8 cellular contexts compared by ENCODE assay signal in genomic region chrX:63754860-63755579, GRCh38. TPM values are rescaled to one million over a fixed set of nuclear protein-coding genes. Genes with fewer than 3 reads are reported as not detected.
A peak's percentile ranks its signal among the peaks of the same experiment; 100 is the strongest.
DNase-seq lines count a peak whose midpoint lies in the region; ATAC-seq and TF ChIP-seq lines count a peak whose summit lies in the region.

No MANE protein-coding gene starts in this region.

- peak overlapping the region; percentile 89 for H3K9ac ChIP-seq in mucosa of stomach (ENCODE audit: low read length)

- H3K27me3 ChIP-seq in esophagus (ENCODE audit: control insufficient read depth in 1 of 2, insufficient read depth in 2 of 2, low read length in 2 of 2) (no peaks in the 10 kb centered on the region), mucosa of stomach (ENCODE audit: control insufficient read depth, insufficient read depth, low read length) (no peaks in the 10 kb centered on the region)

- WGBS in esophagus, 2 donors = 1 to 26% methylated on average over 41 to 44 of the region's 44 CpGs

- peak; percentile 36 for DNase-seq in DMS153 treated with DMSO at 0.1 percent for 48 hours (lab: John Stamatoyannopoulos, UW; ENCODE audit: unreplicated experiment)
- peak; percentile 98 for DNase-seq in KBM-7
- DNase-seq in activated T-cell treated with anti-CD3 and anti-CD28 coated beads, Interleukin-2, amount 50 U/mL, for 48 hours = peak; percentile 81 to 88
- DNase-seq in stimulated activated CD8-positive, alpha-beta memory T cell treated with anti-CD3 and anti-CD28 coated beads, Interleukin-4, amount 100 ng/mL, for 48 hours = peak; percentile 84

- in situ Hi-C loops in KBM-7 (cut with MboI; ENCODE audit: low pct_unique_long_range_greater_than_20kb, low sequenced_read_pairs) = no loop called here

- H3K36me3 ChIP-seq in esophagus (ENCODE audit: control insufficient read depth in 2 of 2, insufficient read depth in 2 of 2, low read length in 1 of 2) (no peaks in the 10 kb centered on the region), mucosa of stomach (ENCODE audit: control insufficient read depth, insufficient read depth, low read length) (no peaks in the 10 kb centered on the region)

- H3K4me1 ChIP-seq in esophagus (ENCODE audit: control insufficient read depth in 2 of 2, insufficient read depth in 2 of 2, low read length in 1 of 2) = peaks cover 0 to 2% of the 10 kb centered on the region in 2 donors
- H3K4me1 ChIP-seq in mucosa of stomach (ENCODE audit: control insufficient read depth, insufficient read depth, low read length) = peaks cover 12% of the 10 kb centered on the region

- H3K4me3 ChIP-seq in esophagus (ENCODE audit: low read depth in 1 of 2, low read length in 2 of 2) (peak overlapping the region; percentile 57 to 68), mucosa of stomach (ENCODE audit: low read length) (peak overlapping the region; percentile 20)

- H3K9me3 ChIP-seq in esophagus (ENCODE audit: control insufficient read depth in 2 of 2, insufficient read depth in 1 of 2, low read depth in 1 of 2, low read length in 1 of 2) = no peaks in the 10 kb centered on the region
- H3K9me3 ChIP-seq in mucosa of stomach (ENCODE audit: control insufficient read depth, low read length) = no peaks in the 10 kb centered on the region

- H3K27ac ChIP-seq in esophagus (ENCODE audit: low read depth in 2 of 2, low read length in 1 of 2) = peak overlapping the region; percentile 82 to 94

- ATAC-seq in GM21619 (IDR thresholded peaks at IDR 0.05; ENCODE audit: unreplicated experiment) = peak; percentile 97

TF ChIP-seq in PFSK-1, 5 proteins besides CTCF, POLR2A, EP300 and RAD21:
- TF ChIP-seq, protein P1, sequence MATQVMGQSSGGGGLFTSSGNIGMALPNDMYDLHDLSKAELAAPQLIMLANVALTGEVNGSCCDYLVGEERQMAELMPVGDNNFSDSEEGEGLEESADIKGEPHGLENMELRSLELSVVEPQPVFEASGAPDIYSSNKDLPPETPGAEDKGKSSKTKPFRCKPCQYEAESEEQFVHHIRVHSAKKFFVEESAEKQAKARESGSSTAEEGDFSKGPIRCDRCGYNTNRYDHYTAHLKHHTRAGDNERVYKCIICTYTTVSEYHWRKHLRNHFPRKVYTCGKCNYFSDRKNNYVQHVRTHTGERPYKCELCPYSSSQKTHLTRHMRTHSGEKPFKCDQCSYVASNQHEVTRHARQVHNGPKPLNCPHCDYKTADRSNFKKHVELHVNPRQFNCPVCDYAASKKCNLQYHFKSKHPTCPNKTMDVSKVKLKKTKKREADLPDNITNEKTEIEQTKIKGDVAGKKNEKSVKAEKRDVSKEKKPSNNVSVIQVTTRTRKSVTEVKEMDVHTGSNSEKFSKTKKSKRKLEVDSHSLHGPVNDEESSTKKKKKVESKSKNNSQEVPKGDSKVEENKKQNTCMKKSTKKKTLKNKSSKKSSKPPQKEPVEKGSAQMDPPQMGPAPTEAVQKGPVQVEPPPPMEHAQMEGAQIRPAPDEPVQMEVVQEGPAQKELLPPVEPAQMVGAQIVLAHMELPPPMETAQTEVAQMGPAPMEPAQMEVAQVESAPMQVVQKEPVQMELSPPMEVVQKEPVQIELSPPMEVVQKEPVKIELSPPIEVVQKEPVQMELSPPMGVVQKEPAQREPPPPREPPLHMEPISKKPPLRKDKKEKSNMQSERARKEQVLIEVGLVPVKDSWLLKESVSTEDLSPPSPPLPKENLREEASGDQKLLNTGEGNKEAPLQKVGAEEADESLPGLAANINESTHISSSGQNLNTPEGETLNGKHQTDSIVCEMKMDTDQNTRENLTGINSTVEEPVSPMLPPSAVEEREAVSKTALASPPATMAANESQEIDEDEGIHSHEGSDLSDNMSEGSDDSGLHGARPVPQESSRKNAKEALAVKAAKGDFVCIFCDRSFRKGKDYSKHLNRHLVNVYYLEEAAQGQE (IDR thresholded peaks at IDR 0.05; ENCODE audit: insufficient read depth in 1 of 2, low read depth in 2 of 2, low read length in 2 of 2) = no peak
- TF ChIP-seq POLR2AphosphoS5 (IDR thresholded peaks at IDR 0.05; ENCODE audit: low read depth, low read length) (peak; percentile 65), SIN3A (IDR thresholded peaks at IDR 0.05; ENCODE audit: borderline replicate concordance, insufficient read depth, low read length) (no peak), FOXP2 (optimal IDR thresholded peaks at IDR 0.05; ENCODE audit: borderline replicate concordance, extremely low read depth, extremely low read length, insufficient read depth) (no peak), TAF1 (IDR thresholded peaks at IDR 0.05; ENCODE audit: borderline replicate concordance, insufficient read depth, low read length) (peak; percentile 62; the same call in 1 of the 2 replicates)
TF ChIP-seq in PFSK-1: peak in this region for 2.

RNA-seq across cellular contexts. Expression of gene ARHGEF9, which starts 30.0 kb away (rescaled TPM):
- polyA plus RNA-seq in PFSK-1 (2012; ENCODE audit: insufficient read length, low read depth) = 0.68 TPM
- 10 to 100 TPM in 1 of 2 donors, 1 to 10 TPM in 1; 5.0 to 12.0 TPM for polyA plus RNA-seq in esophagus

Comparison
In these comparisons a context has a peak if more than half of its experiments do, and no peak if none do; other contexts are left out.
1. Peak in every context shown above with its lines: DNase-seq, ATAC-seq, H3K4me3 ChIP-seq and H3K27ac ChIP-seq.
2. DNase-seq: peak in every context shown above with its lines; median percentile 98 in KBM-7; 84 in activated T-cell treated with anti-CD3 and anti-CD28 coated beads, Interleukin-2, amount 50 U/mL, for 48 hours; 84 in stimulated activated CD8-positive, alpha-beta memory T cell treated with anti-CD3 and anti-CD28 coated beads, Interleukin-4, amount 100 ng/mL, for 48 hours; 36 in DMS153 treated with DMSO at 0.1 percent for 48 hours.